Comparison of ENCODE assay signal across 10 cellular contexts in genomic region chr19:5321851-5322681, GRCh38. TPM values are rescaled to one million over a fixed set of nuclear protein-coding genes. Genes with fewer than 3 reads are reported as not detected.
DNase-seq lines count a peak whose midpoint lies in the region; ATAC-seq lines count a peak whose summit lies in the region.
"Had no signal": no experiment of that assay in that cellular context is flagged by ENCODE, and none has a peak within 500 bp of the region (broad histone marks: within the 10 kb centered on the region; RNA-seq: fewer than 3 reads in every experiment).

No MANE protein-coding gene starts in this region.

- DNase-seq in activated T-cell treated with anti-CD3 and anti-CD28 coated beads for 1 hour (ENCODE audit: low read depth): peak; percentile 6
- DNase-seq in activated T-cell treated with anti-CD3 and anti-CD28 coated beads for 4 hours: no peak
- no peak for DNase-seq in activated T-cell treated with anti-CD3 and anti-CD28 coated beads, Interleukin-2, amount 50 U/mL, for 4 hours
- DNase-seq in cerebellum (ENCODE audit: low spot score): no peak
- no peak for DNase-seq in foreskin melanocyte

- peak overlapping the region; percentile 72 for H3K27ac Mint-ChIP-seq in stimulated activated memory B cell treated with anti-CD40 and anti-IgM and Interleukin-4, amounts not matched to agents 10 μg/mL and 1 μg/mL and 100 μg/mL, for 72 hours
- H3K27ac Mint-ChIP-seq: CD4-positive, alpha-beta T cell had no signal

- H3K4me1 Mint-ChIP-seq in activated T-cell treated with anti-CD3 and anti-CD28 coated beads, Interleukin-2, amount 50 U/mL, for 4 hours (ENCODE audit: low read depth): no peaks in the 10 kb centered on the region
- H3K4me1 Mint-ChIP-seq in stimulated activated memory B cell treated with anti-CD40 and anti-IgM and Interleukin-4, amounts not matched to agents 10 μg/mL and 1 μg/mL and 100 μg/mL, for 72 hours: peaks cover 27% of the 10 kb centered on the region

- ATAC-seq in HG03342 (IDR thresholded peaks at IDR 0.05; ENCODE audit: unreplicated experiment): peak; percentile 48
- peak; percentile 43 to 67 for ATAC-seq in activated T-cell treated with anti-CD3 and anti-CD28 coated beads, Interleukin-2, amount 50 U/mL, for 4 hours
- ATAC-seq in stimulated activated memory B cell treated with anti-CD40 and anti-IgM and Interleukin-4, amounts not matched to agents 10 μg/mL and 1 μg/mL and 100 μg/mL, for 72 hours: peak; percentile 89
- no peak for ATAC-seq in GM18519 (IDR thresholded peaks at IDR 0.05; ENCODE audit: low FRiP score, unreplicated experiment)

- no peaks in the 10 kb centered on the region for H3K9me3 Mint-ChIP-seq in activated T-cell treated with anti-CD3 and anti-CD28 coated beads, Interleukin-2, amount 50 U/mL, for 4 hours
- peaks cover 7% of the 10 kb centered on the region for H3K9me3 Mint-ChIP-seq in stimulated activated memory B cell treated with anti-CD40 and anti-IgM and Interleukin-4, amounts not matched to agents 10 μg/mL and 1 μg/mL and 100 μg/mL, for 72 hours
- H3K9me3 Mint-ChIP-seq: CD4-positive, alpha-beta T cell; neural crest cell had no signal

- peaks cover 32% of the 10 kb centered on the region for H3K27me3 Mint-ChIP-seq in activated T-cell treated with anti-CD3 and anti-CD28 coated beads, Interleukin-2, amount 50 U/mL, for 4 hours (ENCODE audit: low read depth)
- H3K27me3 Mint-ChIP-seq in stimulated activated memory B cell treated with anti-CD40 and anti-IgM and Interleukin-4, amounts not matched to agents 10 μg/mL and 1 μg/mL and 100 μg/mL, for 72 hours: peaks cover 39% of the 10 kb centered on the region

- H3K4me3 Mint-ChIP-seq in activated T-cell treated with anti-CD3 and anti-CD28 coated beads, Interleukin-2, amount 50 U/mL, for 4 hours: peak overlapping the region; percentile 21
- H3K4me3 Mint-ChIP-seq in stimulated activated memory B cell treated with anti-CD40 and anti-IgM and Interleukin-4, amounts not matched to agents 10 μg/mL and 1 μg/mL and 100 μg/mL, for 72 hours: peak overlapping the region; percentile 62
- H3K4me3 Mint-ChIP-seq: CD4-positive, alpha-beta T cell; neural crest cell had no signal

- H3K36me3 Mint-ChIP-seq in activated T-cell treated with anti-CD3 and anti-CD28 coated beads, Interleukin-2, amount 50 U/mL, for 4 hours (ENCODE audit: insufficient read depth): no peaks in the 10 kb centered on the region
- peaks cover 6% of the 10 kb centered on the region for H3K36me3 Mint-ChIP-seq in stimulated activated memory B cell treated with anti-CD40 and anti-IgM and Interleukin-4, amounts not matched to agents 10 μg/mL and 1 μg/mL and 100 μg/mL, for 72 hours

RNA-seq across cellular contexts. Expression of gene PTPRS, which starts 18.5 kb away (rescaled TPM):
- 1 to 10 TPM in 1 of 3 donors, under 1 TPM in 2; 0.79 to 1.3 (median 0.92) TPM for total RNA-seq in activated T-cell treated with anti-CD3 and anti-CD28 coated beads, Interleukin-2, amount 50 U/mL, for 4 hours
- total RNA-seq in cerebellum: 207 TPM

Comparison
In these comparisons a context has a peak if more than half of its experiments do, and no peak if none do; other contexts are left out.
1. RNA of gene PTPRS, which starts 18.5 kb away (total RNA-seq): 207 TPM in cerebellum (single experiment); 0.79 to 1.3 TPM in activated T-cell treated with anti-CD3 and anti-CD28 coated beads, Interleukin-2, amount 50 U/mL, for 4 hours; every median in the first group is over 10 times any median in the second.